ENCODE assay signal across 2 cellular contexts in genomic region chrX:130937101-130937500, GRCh38.
TF ChIP-seq lines count a peak whose summit lies in the region.

No MANE protein-coding gene starts in this region.

TF ChIP-seq in HepG2, 621 proteins besides CTCF, POLR2A, EP300 and RAD21:
- TF ChIP-seq TAF15 (IDR thresholded peaks at IDR 0.05; ENCODE audit: low read depth, low read length, poor library complexity, severe bottlenecking) (no peak), MAFK (conservative IDR thresholded peaks at IDR 0.05 in 1 of 2, IDR thresholded peaks at IDR 0.05 in 1 of 2; ENCODE audit: low read length in 2 of 2) (peak; percentile 57 to 91; a peak in 3 of 4 replicates), MAFF (IDR thresholded peaks at IDR 0.05; ENCODE audit: low read depth, low read length) (peak; percentile 86)
- TF ChIP-seq, protein P1, sequence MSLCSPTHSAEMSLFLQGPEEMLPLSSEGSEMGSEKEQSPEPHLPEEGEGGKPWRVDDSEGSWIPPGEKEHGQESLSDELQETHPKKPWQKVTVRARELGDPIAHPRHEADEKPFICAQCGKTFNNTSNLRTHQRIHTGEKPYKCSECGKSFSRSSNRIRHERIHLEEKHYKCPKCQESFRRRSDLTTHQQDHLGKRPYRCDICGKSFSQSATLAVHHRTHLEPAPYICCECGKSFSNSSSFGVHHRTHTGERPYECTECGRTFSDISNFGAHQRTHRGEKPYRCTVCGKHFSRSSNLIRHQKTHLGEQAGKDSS (CRISPR knock-in tag; IDR thresholded peaks at IDR 0.05; ENCODE audit: borderline replicate concordance, low read depth), result no peak

TF ChIP-seq in K562, 482 proteins besides CTCF, POLR2A, EP300 and RAD21:
- TF ChIP-seq, protein P2, sequence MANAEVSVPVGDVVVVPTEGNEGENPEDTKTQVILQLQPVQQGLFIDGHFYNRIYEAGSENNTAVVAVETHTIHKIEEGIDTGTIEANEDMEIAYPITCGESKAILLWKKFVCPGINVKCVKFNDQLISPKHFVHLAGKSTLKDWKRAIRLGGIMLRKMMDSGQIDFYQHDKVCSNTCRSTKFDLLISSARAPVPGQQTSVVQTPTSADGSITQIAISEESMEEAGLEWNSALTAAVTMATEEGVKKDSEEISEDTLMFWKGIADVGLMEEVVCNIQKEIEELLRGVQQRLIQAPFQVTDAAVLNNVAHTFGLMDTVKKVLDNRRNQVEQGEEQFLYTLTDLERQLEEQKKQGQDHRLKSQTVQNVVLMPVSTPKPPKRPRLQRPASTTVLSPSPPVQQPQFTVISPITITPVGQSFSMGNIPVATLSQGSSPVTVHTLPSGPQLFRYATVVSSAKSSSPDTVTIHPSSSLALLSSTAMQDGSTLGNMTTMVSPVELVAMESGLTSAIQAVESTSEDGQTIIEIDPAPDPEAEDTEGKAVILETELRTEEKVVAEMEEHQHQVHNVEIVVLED (CRISPR knock-in tag; IDR thresholded peaks at IDR 0.05), result no peak
- no peak for TF ChIP-seq RBM34 (IDR thresholded peaks at IDR 0.05; ENCODE audit: borderline replicate concordance, insufficient read depth, low read length)
- TF ChIP-seq ZNF316 (IDR thresholded peaks at IDR 0.05), result peak; percentile 98
- TF ChIP-seq MAFG (tag; conservative IDR thresholded peaks at IDR 0.05), result peak; percentile 90
- no peak for TF ChIP-seq DPF2 (IDR thresholded peaks at IDR 0.05)
- no peak for TF ChIP-seq ASH1L (IDR thresholded peaks at IDR 0.05; ENCODE audit: borderline replicate concordance, low read depth, partially characterized antibody)
- peak; percentile 89 for TF ChIP-seq MAFK (IDR thresholded peaks at IDR 0.05; ENCODE audit: low read length)
- no peak for TF ChIP-seq COPS2 (conservative IDR thresholded peaks at IDR 0.05)
- peak; percentile 94 for TF ChIP-seq C11orf30 (IDR thresholded peaks at IDR 0.05; ENCODE audit: low read depth)
- TF ChIP-seq ZNF174 (CRISPR knock-in tag; IDR thresholded peaks at IDR 0.05), result no peak
- TF ChIP-seq PURB (CRISPR knock-in tag; IDR thresholded peaks at IDR 0.05; ENCODE audit: low read depth), result no peak
- TF ChIP-seq MAFF (IDR thresholded peaks at IDR 0.05; ENCODE audit: low read length), result peak; percentile 89
